ENCODE assay signal across 18 cellular contexts in genomic region chr1:4425892-4426291, GRCh38.
DNase-seq lines count a peak whose midpoint lies in the region; ATAC-seq, FAIRE-seq and TF ChIP-seq lines count a peak whose summit lies in the region.
"Had no signal": no experiment of that assay in that cellular context is flagged by ENCODE, and none has a peak within 500 bp of the region (broad histone marks: within the 10 kb centered on the region; RNA-seq: fewer than 3 reads in every experiment).

No MANE protein-coding gene starts in this region.

- TF ChIP-seq EP300 in A549 (IDR thresholded peaks at IDR 0.05) (no peak), K562 (IDR thresholded peaks at IDR 0.05; ENCODE audit: low read length) (no peak)

- peaks cover 20% of the 10 kb centered on the region for H3K9me3 Mint-ChIP-seq in osteocyte (ENCODE audit: unreplicated experiment)

- H3K27me3 Mint-ChIP-seq in osteocyte (ENCODE audit: unreplicated experiment): no peaks in the 10 kb centered on the region

- TF ChIP-seq CTCF in A549 (IDR thresholded peaks at IDR 0.05) (no peak), A673 (conservative IDR thresholded peaks at IDR 0.05; ENCODE audit: low read depth, low read length) (no peak), K562 (IDR thresholded peaks at IDR 0.05 in 2 of 3, conservative IDR thresholded peaks at IDR 0.05 in 1 of 3; ENCODE audit: insufficient read depth in 2 of 3, low read depth in 1 of 3, low read length in 3 of 3) (no peak), osteocyte (IDR thresholded peaks at IDR 0.05) (no peak)

- H3K27me3 ChIP-seq in A673 (replicated peaks; ENCODE audit: insufficient read depth, low read depth, low read length, poor library complexity) (no peaks in the 10 kb centered on the region), Karpas-422 (ENCODE audit: low read length) (no peaks in the 10 kb centered on the region), K562 (ENCODE audit: control insufficient read depth in 2 of 2, insufficient read depth in 2 of 2, low read length in 2 of 2) (no peaks in the 10 kb centered on the region)
- H3K27me3 ChIP-seq: body of pancreas, neutrophil, right lobe of liver, thyroid gland had no signal

- no peaks in the 10 kb centered on the region for H3K36me3 ChIP-seq in A673 (ENCODE audit: insufficient read depth, low read length, poor library complexity, severe bottlenecking)
- H3K36me3 ChIP-seq in Karpas-422 (ENCODE audit: insufficient read depth, low read length): no peaks in the 10 kb centered on the region
- H3K36me3 ChIP-seq in K562 (ENCODE audit: control insufficient read depth, insufficient read depth, low read length): no peaks in the 10 kb centered on the region
- H3K36me3 ChIP-seq: neutrophil, right lobe of liver, thyroid gland had no signal

- no CpG with 5 or more reads among the region's 11 CpGs for WGBS in A549 (ENCODE audit: missing lambda C conversion rate)
- WGBS in K562 (ENCODE audit: insufficient coverage, low coverage, missing lambda C conversion rate): 3% methylated on average over 7 of the region's 11 CpGs

- no peaks in the 10 kb centered on the region for H4K20me1 ChIP-seq in Karpas-422 (ENCODE audit: insufficient read depth, low read depth, low read length)
- H4K20me1 ChIP-seq in K562 (replicated peaks; ENCODE audit: control insufficient read depth, insufficient read depth, low read length): no peaks in the 10 kb centered on the region

- no peaks in the 10 kb centered on the region for H3K9me3 ChIP-seq in A549
- no peaks in the 10 kb centered on the region for H3K9me3 ChIP-seq in A673 (ENCODE audit: low read depth, low read length, poor library complexity, severe bottlenecking)
- no peaks in the 10 kb centered on the region for H3K9me3 ChIP-seq in Karpas-422 (ENCODE audit: low read length)
- H3K9me3 ChIP-seq in K562 (replicated peaks; ENCODE audit: control insufficient read depth, insufficient read depth, low read depth, low read length): peaks cover 2% of the 10 kb centered on the region; the same call in 1 of the 2 replicates
- H3K9me3 ChIP-seq: body of pancreas, neutrophil, right lobe of liver, thyroid gland had no signal

- POLR2A ChIA-PET in A549 (lab: Yijun Ruan, JAX) (no interaction called here), A673 (lab: Charles Lee; ENCODE audit: low non-redundant PET) (no interaction called here), K562 (lab: Yijun Ruan, JAX) (interaction anchor here (0.6 to 1.0 kb wide), 3 partner anchors 8 to 1438 kb away, joined by 3 to 4 read pairs (median 3); no protein-coding TSS in a partner anchor)

- no peaks in the 10 kb centered on the region for H3K9me2 ChIP-seq in Karpas-422 (replicated peaks; ENCODE audit: insufficient read depth, low read length)

- H3K9me1 ChIP-seq in K562 (ENCODE audit: control insufficient read depth, insufficient read depth, low read length): no peaks in the 10 kb centered on the region

- H3K27ac Mint-ChIP-seq in osteocyte (ENCODE audit: unreplicated experiment): no peak overlapping the region
- H3K27ac Mint-ChIP-seq: CD14-positive monocyte, memory B cell had no signal

- no peaks in the 10 kb centered on the region for H3K36me3 Mint-ChIP-seq in osteocyte (ENCODE audit: unreplicated experiment)
- H3K36me3 Mint-ChIP-seq: CD14-positive monocyte, memory B cell had no signal

- in situ Hi-C loops in K562 (cut with MboI): no loop called here

- no peak overlapping the region for H3K4me3 ChIP-seq in A549
- H3K4me3 ChIP-seq in A673 (ENCODE audit: low read depth, low read length, poor library complexity, severe bottlenecking): no peak overlapping the region
- no peak overlapping the region for H3K4me3 ChIP-seq in Karpas-422 (ENCODE audit: low read length)
- no peak overlapping the region for H3K4me3 ChIP-seq in K562
- H3K4me3 ChIP-seq: body of pancreas, right lobe of liver, thyroid gland had no signal

- intact Hi-C loops in A673 (cut with micrococcal nuclease; ENCODE audit: unreplicated experiment): no loop called here
- intact Hi-C loops in K562 (cut with micrococcal nuclease): no loop called here

- CTCF ChIA-PET in A549 (lab: Yijun Ruan, JAX): no interaction called here
- CTCF ChIA-PET in A673 (lab: Charles Lee): no interaction called here
- CTCF ChIA-PET in K562 (lab: Yijun Ruan, JAX; ENCODE audit: low intra/inter-chr PET ratio): no interaction called here

- peak; percentile 6 to 31 for DNase-seq in A549 (ENCODE audit: low read depth in 1 of 2, low spot score in 1 of 2)
- DNase-seq in A673 (ENCODE audit: low spot score): peak; percentile 41
- DNase-seq in Karpas-422: peak; percentile 81
- peak; percentile 65 to 87 (median 84) for DNase-seq in K562 (ENCODE audit: extremely low read depth in 1 of 4, low spot score in 3 of 4)
- DNase-seq in osteocyte (ENCODE audit: extremely low spot score, unreplicated experiment): no peak
- DNase-seq: activated naive CD4-positive, alpha-beta T cell treated with Interleukin-2 at 50 U/mL for 16 hours; cortex of kidney; IMR-90; NCI-H345; right lobe of liver; thyroid gland had no signal

- H3K4me3 Mint-ChIP-seq in osteocyte (ENCODE audit: unreplicated experiment): no peak overlapping the region
- H3K4me3 Mint-ChIP-seq: CD14-positive monocyte, memory B cell had no signal

- BruUV-seq in A673 (replicated peaks; lab: Mats Ljungman, UMichigan): no TSS peak
- no TSS peak for BruUV-seq in K562 (replicated peaks; lab: Mats Ljungman, UMichigan)

- no peaks in the 10 kb centered on the region for H3K4me1 Mint-ChIP-seq in osteocyte (ENCODE audit: unreplicated experiment)
- H3K4me1 Mint-ChIP-seq: CD14-positive monocyte, memory B cell had no signal

- TF ChIP-seq RAD21 in A549 (conservative IDR thresholded peaks at IDR 0.05 in 1 of 2, IDR thresholded peaks at IDR 0.05 in 1 of 2) (no peak), K562 (CRISPR knock-in tag; conservative IDR thresholded peaks at IDR 0.05 in 1 of 2, IDR thresholded peaks at IDR 0.05 in 1 of 2) (no peak)

- ATAC-seq in A549 (peak in 1 of 2 experiments; percentile 40; a peak in 3 of 6 replicates), K562 (peak; percentile 100), GM18861 (IDR thresholded peaks at IDR 0.05; ENCODE audit: unreplicated experiment) (no peak), GM21717 (IDR thresholded peaks at IDR 0.05; ENCODE audit: unreplicated experiment) (no peak)
- ATAC-seq: body of pancreas had no signal

- H2AFZ ChIP-seq in Karpas-422 (ENCODE audit: low read length) (no peak overlapping the region), K562 (ENCODE audit: low read depth, low read length) (no peak overlapping the region)

- H3K9ac ChIP-seq in Karpas-422 (ENCODE audit: low read length) (no peak overlapping the region), K562 (ENCODE audit: insufficient read depth in 1 of 2, low read depth in 2 of 2, low read length in 2 of 2) (no peak overlapping the region)

- H3K79me2 ChIP-seq in Karpas-422 (ENCODE audit: low read length) (no peaks in the 10 kb centered on the region), K562 (ENCODE audit: control insufficient read depth, insufficient read depth, low read length) (no peaks in the 10 kb centered on the region)

- no peak for FAIRE-seq in A549 (lab: Jason Lieb, UNC)
- FAIRE-seq in K562 (lab: Jason Lieb, UNC): no peak
- FAIRE-seq: GM12892 had no signal

- TF ChIP-seq POLR2A in A549 (IDR thresholded peaks at IDR 0.05; ENCODE audit: low read length): no peak
- TF ChIP-seq POLR2A in K562 (conservative IDR thresholded peaks at IDR 0.05): no peak

- no peak overlapping the region for H3K27ac ChIP-seq in A549
- no peak overlapping the region for H3K27ac ChIP-seq in A673 (ENCODE audit: low read depth, low read length, poor library complexity, severe bottlenecking)
- H3K27ac ChIP-seq in Karpas-422 (ENCODE audit: low read length): no peak overlapping the region
- no peak overlapping the region for H3K27ac ChIP-seq in K562 (ENCODE audit: extremely low read depth, low read depth, low read length)
- H3K27ac ChIP-seq: body of pancreas, neutrophil, right lobe of liver, thyroid gland had no signal

- H3K4me2 ChIP-seq in A549: no peak overlapping the region
- no peak overlapping the region for H3K4me2 ChIP-seq in Karpas-422 (ENCODE audit: low read depth, low read length, poor library complexity, severe bottlenecking)
- H3K4me2 ChIP-seq in K562 (ENCODE audit: insufficient read depth, low read length): no peak overlapping the region

- H3K4me1 ChIP-seq in A549 (peaks cover 4% of the 10 kb centered on the region; the same call in 1 of the 3 replicates), A673 (ENCODE audit: insufficient read depth, low read length, poor library complexity, severe bottlenecking) (peaks cover 11% of the 10 kb centered on the region), Karpas-422 (ENCODE audit: low read length) (0 out of 2 replicates have a peak, but pooled peaks cover 2% of the 10 kb centered on the region), K562 (replicated peaks in 1 of 2; ENCODE audit: control insufficient read depth in 2 of 2, insufficient read depth in 2 of 2, low read length in 2 of 2) (no peaks in the 10 kb centered on the region)
- H3K4me1 ChIP-seq: body of pancreas, right lobe of liver, thyroid gland had no signal

TF ChIP-seq in A549, 52 proteins besides CTCF, POLR2A, EP300 and RAD21 (continues in another document):
- TF ChIP-seq HOXA7 (CRISPR knock-in tag; IDR thresholded peaks at IDR 0.05): no peak
- TF ChIP-seq TFCP2L1 (CRISPR knock-in tag; IDR thresholded peaks at IDR 0.05): no peak
- no peak for TF ChIP-seq EHF (CRISPR knock-in tag; IDR thresholded peaks at IDR 0.05)
- no peak for TF ChIP-seq HOXB13 (CRISPR knock-in tag; IDR thresholded peaks at IDR 0.05; ENCODE audit: low read depth)
- no peak for TF ChIP-seq RNF2 (IDR thresholded peaks at IDR 0.05; ENCODE audit: borderline replicate concordance, low read depth)
- no peak for TF ChIP-seq FOSB (CRISPR knock-in tag; IDR thresholded peaks at IDR 0.05)
- TF ChIP-seq, protein P1, sequence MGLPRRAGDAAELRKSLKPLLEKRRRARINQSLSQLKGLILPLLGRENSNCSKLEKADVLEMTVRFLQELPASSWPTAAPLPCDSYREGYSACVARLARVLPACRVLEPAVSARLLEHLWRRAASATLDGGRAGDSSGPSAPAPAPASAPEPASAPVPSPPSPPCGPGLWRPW (IDR thresholded peaks at IDR 0.05): no peak
- TF ChIP-seq ZNF302 (CRISPR knock-in tag; IDR thresholded peaks at IDR 0.05): no peak

TF ChIP-seq in K562, 482 proteins besides CTCF, POLR2A, EP300 and RAD21:
- TF ChIP-seq HIVEP1 (CRISPR knock-in tag; IDR thresholded peaks at IDR 0.05) (no peak), BHLHE40 (IDR thresholded peaks at IDR 0.05; ENCODE audit: low read length) (peak; percentile 58; the same call in 1 of the 2 replicates)
- TF ChIP-seq, protein P2, sequence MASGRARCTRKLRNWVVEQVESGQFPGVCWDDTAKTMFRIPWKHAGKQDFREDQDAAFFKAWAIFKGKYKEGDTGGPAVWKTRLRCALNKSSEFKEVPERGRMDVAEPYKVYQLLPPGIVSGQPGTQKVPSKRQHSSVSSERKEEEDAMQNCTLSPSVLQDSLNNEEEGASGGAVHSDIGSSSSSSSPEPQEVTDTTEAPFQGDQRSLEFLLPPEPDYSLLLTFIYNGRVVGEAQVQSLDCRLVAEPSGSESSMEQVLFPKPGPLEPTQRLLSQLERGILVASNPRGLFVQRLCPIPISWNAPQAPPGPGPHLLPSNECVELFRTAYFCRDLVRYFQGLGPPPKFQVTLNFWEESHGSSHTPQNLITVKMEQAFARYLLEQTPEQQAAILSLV (tag; IDR thresholded peaks at IDR 0.05): no peak

Comparison
In these comparisons a context has a peak if more than half of its experiments do, and no peak if none do; other contexts are left out.
1. Of the 35 proteins assayed by ChIP-seq in both K562 and A549: peak only in K562: BHLHE40; only in A549: none; in both: none; in neither: 34.